ENCODE assay signal across 1 cellular context in genomic region chr11:100581318-100581717, GRCh38.
TF ChIP-seq lines count a peak whose summit lies in the region.

No MANE protein-coding gene starts in this region.

TF ChIP-seq in WTC11, 78 proteins besides CTCF, POLR2A, EP300 and RAD21 (continued from another document):
- TF ChIP-seq ZNF512 (CRISPR knock-in tag; IDR thresholded peaks at IDR 0.05; ENCODE audit: borderline replicate concordance) (no peak), ZBTB43 (CRISPR knock-in tag; IDR thresholded peaks at IDR 0.05) (no peak)
